ENCODE assay signal across 10 cellular contexts in the genomic region with DNA sequence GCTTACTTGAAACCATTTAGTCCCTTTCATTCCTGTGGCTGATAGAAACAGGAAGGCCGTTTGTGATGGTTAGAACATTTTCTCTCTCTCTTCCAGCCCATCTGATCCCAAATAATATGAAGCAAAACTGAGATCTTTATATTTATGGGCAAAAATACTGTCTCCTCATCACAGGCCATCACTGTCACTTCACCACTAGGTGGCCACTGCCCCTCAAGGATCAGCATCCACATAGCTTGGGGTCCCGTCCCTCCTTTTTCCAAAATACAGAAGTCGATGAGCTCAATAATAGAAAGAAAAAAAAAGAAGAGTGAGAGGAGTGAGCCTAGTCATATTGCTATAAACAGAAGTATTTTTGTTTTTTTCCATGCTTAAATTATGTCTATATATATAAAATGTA. TPM values are rescaled to one million over a fixed set of nuclear protein-coding genes. Genes with fewer than 3 reads are reported as not detected.
DNase-seq lines count a peak whose midpoint lies in the region; ATAC-seq, FAIRE-seq and TF ChIP-seq lines count a peak whose summit lies in the region.
"Had no signal": no experiment of that assay in that cellular context is flagged by ENCODE, and none has a peak within 500 bp of the region (broad histone marks: within the 10 kb centered on the region; RNA-seq: fewer than 3 reads in every experiment).

No MANE protein-coding gene starts in this region.

- H3K27me3 Mint-ChIP-seq in activated CD4-positive, alpha-beta T cell treated with anti-CD3 and anti-CD28 coated beads, Interleukin-2, amount 10 ng/mL, durations not matched to agents 24 days and 14 days, result no peaks in the 10 kb centered on the region
- H3K27me3 Mint-ChIP-seq: activated B cell treated with CpG ODN at 0.5 μM for 24 hours had no signal

- no peak overlapping the region for H3K4me2 ChIP-seq in neural cell (ENCODE audit: low read length)

- no peaks in the 10 kb centered on the region for H3K9me3 ChIP-seq in neural cell (ENCODE audit: low read length)

- H3F3A ChIP-seq in neural cell (ENCODE audit: insufficient read depth, low read length, poor library complexity, severe bottlenecking), result no peaks in the 10 kb centered on the region

- H3K27ac ChIP-seq in neural cell (ENCODE audit: low read length), result no peak overlapping the region

- TF ChIP-seq CTCF in GM13977 (IDR thresholded peaks at IDR 0.05; ENCODE audit: extremely low read depth, insufficient read depth, missing control alignments) (peak; percentile 52), bronchial epithelial cell (IDR thresholded peaks at IDR 0.05; ENCODE audit: insufficient read depth, low read length, severe bottlenecking) (peak; percentile 51), neural cell (IDR thresholded peaks at IDR 0.05; ENCODE audit: poor library complexity, severe bottlenecking) (peak; percentile 24)

- no peak for ATAC-seq in GM21737 (IDR thresholded peaks at IDR 0.05; ENCODE audit: unreplicated experiment)

- no peaks in the 10 kb centered on the region for H3K4me1 Mint-ChIP-seq in activated CD4-positive, alpha-beta T cell treated with anti-CD3 and anti-CD28 coated beads, Interleukin-2, amount 10 ng/mL, durations not matched to agents 24 days and 14 days
- H3K4me1 Mint-ChIP-seq: activated B cell treated with CpG ODN at 0.5 μM for 24 hours had no signal

- H3K4me3 ChIP-seq in bronchial epithelial cell (ENCODE audit: low read depth, low read length), result no peak overlapping the region
- H3K4me3 ChIP-seq in neural cell (ENCODE audit: low read length), result no peak overlapping the region

- H2AFZ ChIP-seq in neural cell (ENCODE audit: low read depth, low read length), result no peak overlapping the region

- no peak overlapping the region for H3K9ac ChIP-seq in neural cell (ENCODE audit: low read length)

- DNase-seq in GM13977 (ENCODE audit: low spot score) (peak; percentile 7), M059J (ENCODE audit: low read depth) (peak; percentile 12), bronchial epithelial cell (ENCODE audit: low read depth) (no peak), COR-L47 (lab: John Stamatoyannopoulos, UW) (no peak), T-helper 1 cell (no peak)
- DNase-seq in activated CD4-positive, alpha-beta T cell treated with anti-CD3 and anti-CD28 coated beads, Interleukin-2, amount 10 ng/mL, durations not matched to agents 24 days and 14 days, result no peak
- DNase-seq: activated B cell treated with CpG ODN at 0.5 μM for 24 hours, cerebellar nuclear complex had no signal

- H3K27ac Mint-ChIP-seq in activated CD4-positive, alpha-beta T cell treated with anti-CD3 and anti-CD28 coated beads, Interleukin-2, amount 10 ng/mL, durations not matched to agents 24 days and 14 days, result no peak overlapping the region
- H3K27ac Mint-ChIP-seq: activated B cell treated with CpG ODN at 0.5 μM for 24 hours had no signal

- FAIRE-seq in bronchial epithelial cell (lab: Jason Lieb, UNC), result no peak

- no peak for TF ChIP-seq EP300 in neural cell (conservative IDR thresholded peaks at IDR 0.05; ENCODE audit: poor library complexity, severe bottlenecking)

- H3K79me2 ChIP-seq in neural cell (replicated peaks; ENCODE audit: insufficient read depth, low read length), result no peaks in the 10 kb centered on the region

- no peaks in the 10 kb centered on the region for H3K9me3 Mint-ChIP-seq in activated CD4-positive, alpha-beta T cell treated with anti-CD3 and anti-CD28 coated beads, Interleukin-2, amount 10 ng/mL, durations not matched to agents 24 days and 14 days

- intact Hi-C loops in activated CD4-positive, alpha-beta T cell treated with anti-CD3 and anti-CD28 coated beads, Interleukin-2, amount 10 ng/mL, durations not matched to agents 24 days and 14 days (cut with micrococcal nuclease), result no loop called here

- no peak for TF ChIP-seq RAD21 in neural cell (conservative IDR thresholded peaks at IDR 0.05)

- in situ Hi-C loops in GM13977 (cut with MboI; ENCODE audit: low pct_unique_long_range_greater_than_20kb, low sequenced_read_pairs, unreplicated experiment), result no loop called here

- H3K27me3 ChIP-seq in bronchial epithelial cell (ENCODE audit: control insufficient read depth, insufficient read depth, low read length) (no peaks in the 10 kb centered on the region), neural cell (ENCODE audit: insufficient read depth, low read depth, low read length) (no peaks in the 10 kb centered on the region)

- no peaks in the 10 kb centered on the region for H4K20me1 ChIP-seq in neural cell (ENCODE audit: insufficient read depth)

- H3K9me2 ChIP-seq in neural cell (ENCODE audit: insufficient read depth, low read length), result no peaks in the 10 kb centered on the region

- no peaks in the 10 kb centered on the region for H3K36me3 Mint-ChIP-seq in activated CD4-positive, alpha-beta T cell treated with anti-CD3 and anti-CD28 coated beads, Interleukin-2, amount 10 ng/mL, durations not matched to agents 24 days and 14 days (ENCODE audit: low read depth)

- H3K36me3 ChIP-seq in bronchial epithelial cell (ENCODE audit: control insufficient read depth, insufficient read depth, low read length) (no peaks in the 10 kb centered on the region), neural cell (ENCODE audit: insufficient read depth, low read length) (no peaks in the 10 kb centered on the region)

- no peak overlapping the region for H3K4me3 Mint-ChIP-seq in activated CD4-positive, alpha-beta T cell treated with anti-CD3 and anti-CD28 coated beads, Interleukin-2, amount 10 ng/mL, durations not matched to agents 24 days and 14 days
- H3K4me3 Mint-ChIP-seq: activated B cell treated with CpG ODN at 0.5 μM for 24 hours had no signal

TF ChIP-seq in neural cell, 6 proteins besides CTCF, POLR2A, EP300 and RAD21:
- TF ChIP-seq, protein P1, sequence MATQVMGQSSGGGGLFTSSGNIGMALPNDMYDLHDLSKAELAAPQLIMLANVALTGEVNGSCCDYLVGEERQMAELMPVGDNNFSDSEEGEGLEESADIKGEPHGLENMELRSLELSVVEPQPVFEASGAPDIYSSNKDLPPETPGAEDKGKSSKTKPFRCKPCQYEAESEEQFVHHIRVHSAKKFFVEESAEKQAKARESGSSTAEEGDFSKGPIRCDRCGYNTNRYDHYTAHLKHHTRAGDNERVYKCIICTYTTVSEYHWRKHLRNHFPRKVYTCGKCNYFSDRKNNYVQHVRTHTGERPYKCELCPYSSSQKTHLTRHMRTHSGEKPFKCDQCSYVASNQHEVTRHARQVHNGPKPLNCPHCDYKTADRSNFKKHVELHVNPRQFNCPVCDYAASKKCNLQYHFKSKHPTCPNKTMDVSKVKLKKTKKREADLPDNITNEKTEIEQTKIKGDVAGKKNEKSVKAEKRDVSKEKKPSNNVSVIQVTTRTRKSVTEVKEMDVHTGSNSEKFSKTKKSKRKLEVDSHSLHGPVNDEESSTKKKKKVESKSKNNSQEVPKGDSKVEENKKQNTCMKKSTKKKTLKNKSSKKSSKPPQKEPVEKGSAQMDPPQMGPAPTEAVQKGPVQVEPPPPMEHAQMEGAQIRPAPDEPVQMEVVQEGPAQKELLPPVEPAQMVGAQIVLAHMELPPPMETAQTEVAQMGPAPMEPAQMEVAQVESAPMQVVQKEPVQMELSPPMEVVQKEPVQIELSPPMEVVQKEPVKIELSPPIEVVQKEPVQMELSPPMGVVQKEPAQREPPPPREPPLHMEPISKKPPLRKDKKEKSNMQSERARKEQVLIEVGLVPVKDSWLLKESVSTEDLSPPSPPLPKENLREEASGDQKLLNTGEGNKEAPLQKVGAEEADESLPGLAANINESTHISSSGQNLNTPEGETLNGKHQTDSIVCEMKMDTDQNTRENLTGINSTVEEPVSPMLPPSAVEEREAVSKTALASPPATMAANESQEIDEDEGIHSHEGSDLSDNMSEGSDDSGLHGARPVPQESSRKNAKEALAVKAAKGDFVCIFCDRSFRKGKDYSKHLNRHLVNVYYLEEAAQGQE (IDR thresholded peaks at IDR 0.05; ENCODE audit: borderline replicate concordance), result no peak
- TF ChIP-seq EZH2 (IDR thresholded peaks at IDR 0.05; ENCODE audit: borderline replicate concordance, insufficient read depth, low read length, poor library complexity, severe bottlenecking) (no peak), POLR2AphosphoS5 (IDR thresholded peaks at IDR 0.05) (no peak)
TF ChIP-seq in neural cell: peak in this region for 0.

RNA-seq across cellular contexts. Expression of gene LAMP5, which starts 46.4 kb away (rescaled TPM):
- 0.12 and 0.54 TPM in 2 replicates for total RNA-seq in M059J (2014; rRNA removed; shearing (Covaris generic))
- not detected in 2 replicates for total RNA-seq in bronchial epithelial cell
- polyA plus RNA-seq in neural cell, result 0.32 and 0.43 TPM in 2 replicates
- 0.24 and 0.69 TPM in 2 replicates for polyA minus RNA-seq in neural cell
- total RNA-seq in activated CD4-positive, alpha-beta T cell treated with anti-CD3 and anti-CD28 coated beads, Interleukin-2, amount 10 ng/mL, durations not matched to agents 24 days and 14 days, result not detected in 2 replicates

Comparison
In these comparisons a context has a peak if more than half of its experiments do, and no peak if none do; other contexts are left out.
1. DNase-seq: peak in GM13977 (single experiment) and M059J (single experiment); none in bronchial epithelial cell (single experiment), activated CD4-positive, alpha-beta T cell treated with anti-CD3 and anti-CD28 coated beads, Interleukin-2, amount 10 ng/mL, durations not matched to agents 24 days and 14 days (single experiment), COR-L47 (single experiment) and T-helper 1 cell (0 of 5).
2. Peak in every context shown above with its lines, with median percentiles within 50 percentile points of each other: CTCF ChIP-seq.